20 cellular contexts compared by ENCODE assay signal in genomic region chr7:76280408-76280807, GRCh38. TPM values are rescaled to one million over a fixed set of nuclear protein-coding genes. Genes with fewer than 3 reads are reported as not detected.
A peak's percentile ranks its signal among the peaks of the same experiment; 100 is the strongest.
DNase-seq lines count a peak whose midpoint lies in the region; ATAC-seq and TF ChIP-seq lines count a peak whose summit lies in the region.
"Had no signal": no experiment of that assay in that cellular context is flagged by ENCODE, and none has a peak within 500 bp of the region (broad histone marks: within the 10 kb centered on the region; RNA-seq: fewer than 3 reads in every experiment).

No MANE protein-coding gene starts in this region.

- DNase-seq in stimulated activated naive CD8-positive, alpha-beta T cell treated with anti-CD3 and anti-CD28 coated beads, Interleukin-15, amount 100 ng/mL, for 72 hours, result no peak
- no peak for DNase-seq in stimulated activated naive CD8-positive, alpha-beta T cell treated with anti-CD3 and anti-CD28 coated beads, Interleukin-15, Interleukin-2, amounts not matched to agents 100 U/mL and 50 U/mL, for 24 hours
- DNase-seq in WTC11 (ENCODE audit: low spot score) (peak; percentile 42), NCI-H748 treated with DMSO at 0.1 percent for 48 hours (lab: John Stamatoyannopoulos, UW) (no peak)
- no peak for DNase-seq in activated CD4-positive, alpha-beta T cell treated with anti-CD3 and anti-CD28 coated beads, Interleukin-2, amount 50 U/mL, for 4 hours
- DNase-seq: activated CD4-positive, alpha-beta memory T cell treated with anti-CD3 and anti-CD28 coated beads for 36 hours; activated naive CD8-positive, alpha-beta T cell treated with anti-CD3 and anti-CD28 coated beads for 36 hours; activated T-cell treated with anti-CD3 and anti-CD28 coated beads, Interleukin-2, amount 50 U/mL, for 1 hour; esophagus squamous epithelium; NCI-H2081 treated with DMSO at 0.1 percent for 48 hours; Peyer's patch; psoas muscle; spleen; stimulated activated naive B cell treated with anti-CD40 and anti-IgM and Interleukin-4, amounts not matched to agents 10 μg/mL and 1 μg/mL and 100 μg/mL, for 72 hours; upper lobe of right lung had no signal

- H3K27ac Mint-ChIP-seq in stimulated activated naive CD8-positive, alpha-beta T cell treated with anti-CD3 and anti-CD28 coated beads, Interleukin-15, amount 100 ng/mL, for 72 hours, result no peak overlapping the region
- H3K27ac Mint-ChIP-seq in WTC11, result no peak overlapping the region
- H3K27ac Mint-ChIP-seq: activated CD4-positive, alpha-beta memory T cell treated with anti-CD3 and anti-CD28 coated beads for 36 hours; activated naive CD8-positive, alpha-beta T cell treated with anti-CD3 and anti-CD28 coated beads for 36 hours; stimulated activated naive B cell treated with anti-CD40 and anti-IgM and Interleukin-4, amounts not matched to agents 10 μg/mL and 1 μg/mL and 100 μg/mL, for 72 hours had no signal

- POLR2A ChIA-PET in WTC11 (lab: Charles Lee), result interaction anchor here (0.5 kb wide), 1 partner anchor 34 kb away, joined by 3 read pairs; no protein-coding TSS in a partner anchor

- peaks cover 76% of the 10 kb centered on the region for H3K27me3 Mint-ChIP-seq in stimulated activated naive CD8-positive, alpha-beta T cell treated with anti-CD3 and anti-CD28 coated beads, Interleukin-15, amount 100 ng/mL, for 72 hours
- peaks cover 67% of the 10 kb centered on the region for H3K27me3 Mint-ChIP-seq in WTC11 (ENCODE audit: low read depth)

- peak overlapping the region; percentile 24; the same call in 1 of the 2 replicates for H3K4me3 ChIP-seq in iPS-18c (ENCODE audit: insufficient read depth, low read depth, low read length)
- H3K4me3 ChIP-seq: upper lobe of right lung had no signal

- H3K9me3 Mint-ChIP-seq in stimulated activated naive CD8-positive, alpha-beta T cell treated with anti-CD3 and anti-CD28 coated beads, Interleukin-15, amount 100 ng/mL, for 72 hours, result no peaks in the 10 kb centered on the region
- no peaks in the 10 kb centered on the region for H3K9me3 Mint-ChIP-seq in WTC11
- H3K9me3 Mint-ChIP-seq: activated CD4-positive, alpha-beta memory T cell treated with anti-CD3 and anti-CD28 coated beads for 36 hours; activated naive CD8-positive, alpha-beta T cell treated with anti-CD3 and anti-CD28 coated beads for 36 hours; memory B cell; naive thymus-derived CD8-positive, alpha-beta T cell; stimulated activated naive B cell treated with anti-CD40 and anti-IgM and Interleukin-4, amounts not matched to agents 10 μg/mL and 1 μg/mL and 100 μg/mL, for 72 hours had no signal

- no peaks in the 10 kb centered on the region for H3K36me3 Mint-ChIP-seq in WTC11
- H3K36me3 Mint-ChIP-seq: activated CD4-positive, alpha-beta memory T cell treated with anti-CD3 and anti-CD28 coated beads for 36 hours; activated naive CD8-positive, alpha-beta T cell treated with anti-CD3 and anti-CD28 coated beads for 36 hours had no signal

- no peak overlapping the region for H3K4me3 Mint-ChIP-seq in stimulated activated naive CD8-positive, alpha-beta T cell treated with anti-CD3 and anti-CD28 coated beads, Interleukin-15, amount 100 ng/mL, for 72 hours
- peak overlapping the region; percentile 84 for H3K4me3 Mint-ChIP-seq in WTC11

- CTCF ChIA-PET in WTC11 (lab: Charles Lee), result interaction anchor here (1.0 to 5.5 kb wide), 2 partner anchors 19 to 34 kb away, joined by 7 to 34 read pairs; no protein-coding TSS in a partner anchor

- ATAC-seq in stimulated activated naive CD8-positive, alpha-beta T cell treated with anti-CD3 and anti-CD28 coated beads, Interleukin-15, amount 100 ng/mL, for 72 hours, result peak; percentile 12
- no peak for ATAC-seq in stimulated activated naive CD8-positive, alpha-beta T cell treated with anti-CD3 and anti-CD28 coated beads, Interleukin-15, Interleukin-2, amounts not matched to agents 100 U/mL and 50 U/mL, for 24 hours
- peak; percentile 17; the same call in 1 of the 2 replicates for ATAC-seq in WTC11
- no peak for ATAC-seq in GM18868 (IDR thresholded peaks at IDR 0.05; ENCODE audit: unreplicated experiment)
- no peak for ATAC-seq in HG02981 (IDR thresholded peaks at IDR 0.05; ENCODE audit: unreplicated experiment)
- ATAC-seq: psoas muscle, upper lobe of right lung had no signal

- H3K4me1 Mint-ChIP-seq in stimulated activated naive CD8-positive, alpha-beta T cell treated with anti-CD3 and anti-CD28 coated beads, Interleukin-15, amount 100 ng/mL, for 72 hours, result peaks cover 16% of the 10 kb centered on the region
- peaks cover 19% of the 10 kb centered on the region for H3K4me1 Mint-ChIP-seq in WTC11

- H3K9me3 ChIP-seq in iPS-18c (ENCODE audit: control insufficient read depth, insufficient read depth, low read length), result peaks cover 2% of the 10 kb centered on the region
- H3K9me3 ChIP-seq: esophagus squamous epithelium, Peyer's patch, psoas muscle, spleen, upper lobe of right lung had no signal

- TF ChIP-seq CTCF in WTC11 (IDR thresholded peaks at IDR 0.05), result no peak

TF ChIP-seq in WTC11, 78 proteins besides CTCF, POLR2A, EP300 and RAD21:
- TF ChIP-seq ATF6 (CRISPR knock-in tag; IDR thresholded peaks at IDR 0.05), result no peak
- TF ChIP-seq STAT6 (CRISPR knock-in tag; conservative IDR thresholded peaks at IDR 0.05; ENCODE audit: low read depth), result no peak
- TF ChIP-seq NFYB (CRISPR knock-in tag; conservative IDR thresholded peaks at IDR 0.05; ENCODE audit: low read depth), result no peak
- no peak for TF ChIP-seq ZNF423 (CRISPR knock-in tag; IDR thresholded peaks at IDR 0.05)
- no peak for TF ChIP-seq TCF7 (CRISPR knock-in tag; IDR thresholded peaks at IDR 0.05; ENCODE audit: low read depth)
- TF ChIP-seq ZNF396 (CRISPR knock-in tag; IDR thresholded peaks at IDR 0.05; ENCODE audit: borderline replicate concordance), result no peak
- no peak for TF ChIP-seq ZNF671 (CRISPR knock-in tag; IDR thresholded peaks at IDR 0.05)
- TF ChIP-seq PREB (CRISPR knock-in tag; IDR thresholded peaks at IDR 0.05; ENCODE audit: borderline replicate concordance), result no peak
- no peak for TF ChIP-seq JAZF1 (CRISPR knock-in tag; IDR thresholded peaks at IDR 0.05)

RNA-seq across cellular contexts. Expression of gene HSPB1, which starts 22.1 kb away (rescaled TPM):
- 202 to 299 TPM (median 285 TPM) in 3 replicates for total RNA-seq in WTC11 (2021)

Comparison
In these comparisons a context has a peak if more than half of its experiments do, and no peak if none do; other contexts are left out.
1. ATAC-seq: peak in stimulated activated naive CD8-positive, alpha-beta T cell treated with anti-CD3 and anti-CD28 coated beads, Interleukin-15, amount 100 ng/mL, for 72 hours (single experiment) and WTC11 (single experiment); none in stimulated activated naive CD8-positive, alpha-beta T cell treated with anti-CD3 and anti-CD28 coated beads, Interleukin-15, Interleukin-2, amounts not matched to agents 100 U/mL and 50 U/mL, for 24 hours (single experiment), GM18868 (single experiment) and HG02981 (single experiment).